In the genomic region with DNA sequence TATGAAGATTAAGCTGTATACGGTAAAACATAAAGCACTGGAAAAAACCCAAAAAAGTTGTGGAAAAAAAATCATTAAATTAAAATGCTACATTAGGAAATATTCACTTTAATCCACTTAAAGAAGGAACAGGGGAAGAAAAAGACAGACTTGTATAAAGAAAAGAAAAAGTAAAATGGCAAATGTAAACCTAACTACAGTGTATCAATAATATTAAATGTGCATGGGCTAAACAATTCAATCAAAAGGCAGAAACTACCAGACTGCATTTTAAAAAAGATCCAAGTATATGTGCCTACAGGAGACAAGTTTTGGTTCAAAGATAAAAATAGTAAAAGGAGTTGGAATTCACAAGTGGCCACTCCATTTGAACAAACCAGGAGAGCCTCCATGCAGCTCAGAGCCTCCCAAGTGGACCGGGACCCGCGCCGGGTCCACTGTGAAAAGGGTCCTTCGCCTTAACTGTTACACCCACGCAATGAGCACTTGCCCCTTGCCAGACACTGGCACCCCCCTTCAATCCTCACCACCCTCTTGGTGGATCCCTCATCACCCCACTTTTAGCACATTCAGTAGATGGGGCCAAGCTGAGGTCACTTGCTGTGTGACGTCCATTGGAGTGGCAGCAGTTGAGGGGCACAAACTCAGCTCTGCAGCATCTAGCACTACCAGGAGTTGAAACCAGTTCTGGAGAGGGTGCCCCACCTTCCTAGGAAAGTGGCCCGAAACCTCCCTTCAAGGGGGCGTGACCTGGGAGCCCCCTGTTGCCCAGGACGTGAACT, we compare ENCODE assay signal across 8 cellular contexts. TPM values are rescaled to one million over a fixed set of nuclear protein-coding genes. Genes with fewer than 3 reads are reported as not detected.
DNase-seq lines count a peak whose midpoint lies in the region; ATAC-seq, FAIRE-seq and TF ChIP-seq lines count a peak whose summit lies in the region.

No MANE protein-coding gene starts in this region.

- no CpG with 5 or more reads among the region's 11 CpGs for WGBS in IMR-90 (ENCODE audit: extremely low coverage in 2 of 2, insufficient read length in 1 of 2), 2 experiments
- WGBS in K562 (ENCODE audit: insufficient coverage, low coverage, missing lambda C conversion rate): 8% methylated on average over 11 of the region's 11 CpGs
- 35 to 36% methylated on average over 11 of the region's 11 CpGs for WGBS in aorta, 2 donors

- peaks cover 14% of the 10 kb centered on the region for H3K4me1 ChIP-seq in IMR-90 (ENCODE audit: control insufficient read depth, insufficient read depth, low read length)
- H3K4me1 ChIP-seq in K562 (replicated peaks in 1 of 2; ENCODE audit: control insufficient read depth in 2 of 2, insufficient read depth in 2 of 2, low read length in 2 of 2): peaks cover 0 to 33% of the 10 kb centered on the region in 2 experiments; a peak in 4 of 5 replicates
- no peaks in the 10 kb centered on the region for H3K4me1 ChIP-seq in aorta (ENCODE audit: control insufficient read depth in 1 of 2, insufficient read depth in 2 of 2, low read length in 2 of 2)

- H3K79me2 ChIP-seq in K562 (ENCODE audit: control insufficient read depth, insufficient read depth, low read length): peaks cover 56% of the 10 kb centered on the region

- intact Hi-C loops in IMR-90 (cut with micrococcal nuclease): no loop called here
- intact Hi-C loops in K562 (cut with micrococcal nuclease): no loop called here
- intact Hi-C loops in aorta (cut with DNase I): no loop called here

- peaks cover 9% of the 10 kb centered on the region; the same call in 1 of the 2 replicates for H3K9me1 ChIP-seq in IMR-90 (ENCODE audit: insufficient read depth, low read length)
- H3K9me1 ChIP-seq in K562 (ENCODE audit: control insufficient read depth, insufficient read depth, low read length): no peaks in the 10 kb centered on the region

- peaks cover 5 to 30% of the 10 kb centered on the region in 2 experiments; a peak in 3 of 4 replicates for H3K79me1 ChIP-seq in IMR-90 (ENCODE audit: low read depth in 1 of 2, low read length in 2 of 2)

- H3K27me3 ChIP-seq in IMR-90 (ENCODE audit: control insufficient read depth, insufficient read depth, low read length) (no peaks in the 10 kb centered on the region), K562 (ENCODE audit: control insufficient read depth in 2 of 2, insufficient read depth in 2 of 2, low read length in 2 of 2) (no peaks in the 10 kb centered on the region), aorta (ENCODE audit: control insufficient read depth in 1 of 2, insufficient read depth in 2 of 2, low read length in 1 of 2) (no peaks in the 10 kb centered on the region)

- DNase-seq in D341Med (ENCODE audit: low spot score) (peak; percentile 54), IMR-90 (no peak), K562 (ENCODE audit: extremely low read depth in 1 of 4, low spot score in 3 of 4) (peak in 1 of 4 experiments; percentile 77), lung microvascular endothelial cell (ENCODE audit: low read depth in 2 of 2) (peak; percentile 5 to 7), aorta (peak in 1 of 2 donors; percentile 43), LoVo (ENCODE audit: low spot score) (no peak)

- H3K36me3 ChIP-seq in IMR-90 (ENCODE audit: control insufficient read depth, insufficient read depth, low read length) (0 out of 2 replicates have a peak, but pooled peaks cover 4% of the 10 kb centered on the region), K562 (ENCODE audit: control insufficient read depth, insufficient read depth, low read length) (peaks cover 24% of the 10 kb centered on the region; the same call in 2 of the 3 replicates), aorta (ENCODE audit: control insufficient read depth in 1 of 2, insufficient read depth in 2 of 2, low read length in 1 of 2) (no peaks in the 10 kb centered on the region)

- H2BK15ac ChIP-seq in IMR-90 (ENCODE audit: low read depth, low read length): no peak overlapping the region

- FAIRE-seq in K562 (lab: Jason Lieb, UNC): peak; percentile 63

- no peak overlapping the region; the same call in 1 of the 2 replicates for H4K5ac ChIP-seq in IMR-90 (ENCODE audit: low read depth, low read length)

- H4K91ac ChIP-seq in IMR-90 (ENCODE audit: insufficient read depth, low read depth, low read length): no peak overlapping the region

- no peak overlapping the region for H2BK20ac ChIP-seq in IMR-90 (ENCODE audit: low read depth, low read length)

- H3K27ac ChIP-seq in IMR-90 (ENCODE audit: insufficient read depth, low read length): peak overlapping the region; percentile 61
- H3K27ac ChIP-seq in K562 (ENCODE audit: extremely low read depth, low read depth, low read length): peak overlapping the region; percentile 100
- H3K27ac ChIP-seq in aorta (ENCODE audit: low read depth in 1 of 2, low read length in 2 of 2): peak overlapping the region in 1 of 2 donors; percentile 18

- peak overlapping the region; percentile 81; the same call in 1 of the 2 replicates for H2AK5ac ChIP-seq in IMR-90 (ENCODE audit: low read depth, low read length)

- H3K18ac ChIP-seq in IMR-90 (ENCODE audit: low read depth, low read length): no peak overlapping the region

- H3K56ac ChIP-seq in IMR-90 (ENCODE audit: extremely low read depth, insufficient read depth, low read length): no peak overlapping the region

- TF ChIP-seq RAD21 in IMR-90 (IDR thresholded peaks at IDR 0.05; ENCODE audit: low read length) (no peak), K562 (CRISPR knock-in tag; conservative IDR thresholded peaks at IDR 0.05 in 1 of 2, IDR thresholded peaks at IDR 0.05 in 1 of 2) (no peak; a peak in 1 of 4 replicates)

- POLR2A ChIA-PET in IMR-90 (lab: Charles Lee; ENCODE audit: unreplicated experiment): no interaction called here
- POLR2A ChIA-PET in K562 (lab: Yijun Ruan, JAX): interaction anchor here (0.5 to 1.9 kb wide), 13 partner anchors 9 to 889 kb away, joined by 3 to 12 read pairs (median 3); no protein-coding TSS in a partner anchor

- H3K9me3 ChIP-seq in IMR-90 (ENCODE audit: control insufficient read depth, insufficient read depth, low read length) (no peaks in the 10 kb centered on the region), K562 (replicated peaks; ENCODE audit: control insufficient read depth, insufficient read depth, low read depth, low read length) (no peaks in the 10 kb centered on the region), aorta (ENCODE audit: control insufficient read depth, low read length) (no peaks in the 10 kb centered on the region)

- dilution Hi-C loops in IMR-90 (cut with HindIII; ENCODE audit: low sequenced_read_pairs, unreplicated experiment): no loop called here

- H3K4me3 ChIP-seq in IMR-90 (ENCODE audit: insufficient read depth, low read depth, low read length) (peak overlapping the region; percentile 60), K562 (peak overlapping the region; percentile 74), aorta (ENCODE audit: low read length in 2 of 2) (peak overlapping the region; percentile 49 to 79)

- TF ChIP-seq EP300 in K562 (IDR thresholded peaks at IDR 0.05; ENCODE audit: low read length): no peak

- H3K9ac ChIP-seq in IMR-90 (ENCODE audit: low read depth, low read length) (peak overlapping the region; percentile 62), K562 (ENCODE audit: insufficient read depth in 1 of 2, low read depth in 2 of 2, low read length in 2 of 2) (peak overlapping the region; percentile 92 to 98)

- H2AFZ ChIP-seq in IMR-90 (replicated peaks; ENCODE audit: low read length, poor library complexity) (peak overlapping the region; percentile 100), K562 (ENCODE audit: low read depth, low read length) (peak overlapping the region; percentile 79)

- peak overlapping the region; percentile 85 for H3K4me2 ChIP-seq in IMR-90 (ENCODE audit: low read depth, low read length)
- H3K4me2 ChIP-seq in K562 (ENCODE audit: insufficient read depth, low read length): peak overlapping the region; percentile 99

- H3K14ac ChIP-seq in IMR-90 (replicated peaks; ENCODE audit: low read depth, low read length): 0 out of 2 replicates have a peak overlapping the region, but pooled peaks have one; percentile 57

- H2BK120ac ChIP-seq in IMR-90 (ENCODE audit: low read depth, low read length): no peak overlapping the region

- ATAC-seq in IMR-90 (ENCODE audit: low read depth): no peak
- ATAC-seq in K562: no peak
- no peak for ATAC-seq in aorta (ENCODE audit: low FRiP score)
- ATAC-seq in esophagus mucosa: no peak
- ATAC-seq in GM18870 (IDR thresholded peaks at IDR 0.05; ENCODE audit: unreplicated experiment): no peak

- H2AK9ac ChIP-seq in IMR-90 (replicated peaks; ENCODE audit: low read depth, low read length, poor library complexity): peak overlapping the region; percentile 95

- peak overlapping the region; percentile 50 for H3K4ac ChIP-seq in IMR-90 (ENCODE audit: low read depth, low read length)

- peak overlapping the region; percentile 4; the same call in 1 of the 2 replicates for H3K23ac ChIP-seq in IMR-90 (ENCODE audit: low read depth, low read length)

- peak overlapping the region in 1 of 2 experiments; percentile 56; a peak in 1 of 4 replicates for H4K8ac ChIP-seq in IMR-90 (ENCODE audit: low read depth in 2 of 2, low read length in 2 of 2)

- CTCF ChIA-PET in IMR-90 (lab: Yijun Ruan, JAX) (no interaction called here), K562 (lab: Yijun Ruan, JAX; ENCODE audit: low intra/inter-chr PET ratio) (no interaction called here)

- H4K20me1 ChIP-seq in IMR-90 (ENCODE audit: insufficient read depth, low read length) (peaks cover 22% of the 10 kb centered on the region), K562 (replicated peaks; ENCODE audit: control insufficient read depth, insufficient read depth, low read length) (peaks cover 10% of the 10 kb centered on the region; the same call in 1 of the 2 replicates)

- TF ChIP-seq CTCF in IMR-90 (conservative IDR thresholded peaks at IDR 0.05; ENCODE audit: low read depth, low read length): 0 out of 2 replicates have a peak, but pooled peaks have one; percentile 4
- TF ChIP-seq CTCF in K562 (IDR thresholded peaks at IDR 0.05 in 2 of 3, conservative IDR thresholded peaks at IDR 0.05 in 1 of 3; ENCODE audit: insufficient read depth in 2 of 3, low read depth in 1 of 3, low read length in 3 of 3): peak in 2 of 3 experiments; percentile 42 to 53; a peak in 3 of 6 replicates

- BruUV-seq in IMR-90 (replicated peaks; lab: Mats Ljungman, UMichigan): no TSS peak
- no TSS peak for BruUV-seq in K562 (replicated peaks; lab: Mats Ljungman, UMichigan)

- in situ Hi-C loops in IMR-90 (cut with MboI; ENCODE audit: low sequenced_read_pairs) (no loop called here), K562 (cut with MboI) (no loop called here)

- TF ChIP-seq POLR2A in IMR-90 (IDR thresholded peaks at IDR 0.05; ENCODE audit: low read depth, low read length) (no peak), K562 (conservative IDR thresholded peaks at IDR 0.05) (no peak)

- no peak overlapping the region for H2BK5ac ChIP-seq in IMR-90 (ENCODE audit: low read depth, low read length, poor library complexity, severe bottlenecking)

RNA-seq across cellular contexts. Expression of a gene that starts 0.9 kb away (rescaled TPM):
- 45.7 and 49.7 TPM in 2 replicates for total RNA-seq in IMR-90 (2012; rRNA removed)
- polyA plus RNA-seq in IMR-90 (2012; rRNA removed): 22.5 and 26.7 TPM in 2 replicates
- 18.4 and 30.4 TPM in 2 replicates for polyA plus RNA-seq in IMR-90 (2012; cell fraction: cytosol; rRNA removed)
- polyA plus RNA-seq in IMR-90 (2012; cell fraction: nucleus; rRNA removed; ENCODE audit: low replicate concordance): 41.8 and 56.3 TPM in 2 replicates
- 67.9 and 71.3 TPM in 2 replicates for total RNA-seq in K562 (2011; cell fraction: chromatin; rRNA removed; ENCODE audit: low replicate concordance)
- total RNA-seq in K562 (2011; cell fraction: nucleolus; rRNA removed): 55.2 and 56.6 TPM in 2 replicates
- 62.5 and 62.9 TPM in 2 replicates for total RNA-seq in K562 (2011; cell fraction: nucleoplasm; rRNA removed)
- total RNA-seq in K562 (2014; rRNA removed): 41.6 and 58.8 TPM in 2 replicates
- total RNA-seq in K562 (2014; rRNA removed; fragmentation: Illumina TruSeq; extraction: Trizol): 37.8 and 46.3 TPM in 2 replicates
- total RNA-seq in K562 (2015; rRNA removed; fragmentation: Illumina TruSeq; extraction: Trizol): 51.0 and 55.6 TPM in 2 replicates
- 38.5 and 40.8 TPM in 2 replicates for total RNA-seq in K562 (2021)
- 45.4 and 50.7 TPM in 2 replicates for polyA plus RNA-seq in K562 (2011; rRNA removed)
- 54.4 and 66.4 TPM in 2 replicates for polyA plus RNA-seq in K562 (2011; cell fraction: cytosol; rRNA removed)
- 64.9 and 66.7 TPM in 2 replicates for polyA plus RNA-seq in K562 (2011; cell fraction: nucleus; rRNA removed)
- 27.1 and 50.1 TPM in 2 replicates for polyA plus RNA-seq in K562 (2012)
- polyA plus RNA-seq in K562 (2014; fragmentation: Illumina TruSeq; extraction: Trizol): 48.5 and 64.9 TPM in 2 replicates
- polyA plus RNA-seq in K562 (2014; fragmentation: Nextera tagmentation; extraction: Ambion mirVana): 10 to 100 TPM; 42.0 to 50.2 TPM
- polyA plus RNA-seq in K562 (2014; rRNA removed): 43.0 and 54.5 TPM in 2 replicates
- 30.5 and 39.9 TPM in 2 replicates for polyA minus RNA-seq in K562 (2011; rRNA and poly(A)+ RNA removed)
- 24.3 and 27.7 TPM in 2 replicates for polyA minus RNA-seq in K562 (2011; cell fraction: cytosol; rRNA and poly(A)+ RNA removed)
- 11.7 and 18.7 TPM in 2 replicates for polyA minus RNA-seq in K562 (2011; cell fraction: nucleus; rRNA and poly(A)+ RNA removed)
- total RNA-seq in lung microvascular endothelial cell: 22.4 and 24.0 TPM in 2 replicates
- total RNA-seq in aorta: 10 to 100 TPM; 16.7 to 19.8 TPM
- polyA plus RNA-seq in aorta: 10 to 100 TPM; 12.6 to 15.6 TPM
- 11.5 TPM for total RNA-seq in esophagus mucosa

RNA-seq across cellular contexts. Expression of a gene that starts 41.9 kb away (rescaled TPM):
- total RNA-seq in IMR-90 (2012; rRNA removed) (6.7 and 7.3 TPM in 2 replicates), K562 (2014; rRNA removed) (10.0 and 15.1 TPM in 2 replicates), K562 (2014; rRNA removed; fragmentation: Illumina TruSeq; extraction: Trizol) (8.3 and 11.2 TPM in 2 replicates), K562 (2015; rRNA removed; fragmentation: Illumina TruSeq; extraction: Trizol) (11.4 and 11.5 TPM in 2 replicates), K562 (2021) (12.7 and 15.0 TPM in 2 replicates), lung microvascular endothelial cell (7.5 and 8.1 TPM in 2 replicates), aorta (10 to 100 TPM in 1 of 2 donors, 1 to 10 TPM in 1; 5.7 to 10.2 TPM), esophagus mucosa (2.4 TPM)
- polyA plus RNA-seq in IMR-90 (2012; rRNA removed) (6.5 and 8.2 TPM in 2 replicates), K562 (2011; rRNA removed) (13.5 and 14.3 TPM in 2 replicates), K562 (2014; fragmentation: Illumina TruSeq; extraction: Trizol) (10.9 and 12.7 TPM in 2 replicates), K562 (2014; fragmentation: Nextera tagmentation; extraction: Ambion mirVana) (1 to 10 TPM; 2.3 to 6.6 TPM), K562 (2014; rRNA removed) (15.8 and 20.0 TPM in 2 replicates), aorta (1 to 10 TPM; 4.3 to 8.1 TPM)
- polyA plus RNA-seq in IMR-90 (2012; cell fraction: cytosol; rRNA removed): 4.6 and 5.5 TPM in 2 replicates
- polyA plus RNA-seq in IMR-90 (2012; cell fraction: nucleus; rRNA removed; ENCODE audit: low replicate concordance): 19.8 and 20.2 TPM in 2 replicates
- 23.2 and 32.8 TPM in 2 replicates for total RNA-seq in K562 (2011; cell fraction: chromatin; rRNA removed; ENCODE audit: low replicate concordance)
- 22.2 and 24.7 TPM in 2 replicates for total RNA-seq in K562 (2011; cell fraction: nucleolus; rRNA removed)
- total RNA-seq in K562 (2011; cell fraction: nucleoplasm; rRNA removed): 20.0 and 24.7 TPM in 2 replicates
- polyA plus RNA-seq in K562 (2011; cell fraction: cytosol; rRNA removed): 15.9 and 16.9 TPM in 2 replicates
- 15.5 and 18.3 TPM in 2 replicates for polyA plus RNA-seq in K562 (2011; cell fraction: nucleus; rRNA removed)
- polyA plus RNA-seq in K562 (2012): 6.4 and 8.6 TPM in 2 replicates
- 7.4 and 7.7 TPM in 2 replicates for polyA minus RNA-seq in K562 (2011; rRNA and poly(A)+ RNA removed)
- 6.8 and 12.6 TPM in 2 replicates for polyA minus RNA-seq in K562 (2011; cell fraction: cytosol; rRNA and poly(A)+ RNA removed)
- polyA minus RNA-seq in K562 (2011; cell fraction: nucleus; rRNA and poly(A)+ RNA removed): 8.2 and 10.7 TPM in 2 replicates

RNA-seq across cellular contexts. Expression of a gene that starts 42.2 kb away (rescaled TPM):
- total RNA-seq in IMR-90 (2012; rRNA removed) (14.3 and 20.0 TPM in 2 replicates), K562 (2014; rRNA removed) (42.7 and 54.9 TPM in 2 replicates), K562 (2014; rRNA removed; fragmentation: Illumina TruSeq; extraction: Trizol) (22.3 and 31.9 TPM in 2 replicates), K562 (2015; rRNA removed; fragmentation: Illumina TruSeq; extraction: Trizol) (23.7 and 25.0 TPM in 2 replicates), K562 (2021) (63.4 and 77.7 TPM in 2 replicates), lung microvascular endothelial cell (12.6 and 18.7 TPM in 2 replicates), aorta (10 to 100 TPM; 47.8 to 53.6 TPM), esophagus mucosa (27.8 TPM)
- polyA plus RNA-seq in IMR-90 (2012; rRNA removed) (17.5 and 17.9 TPM in 2 replicates), K562 (2011; rRNA removed) (42.6 and 45.1 TPM in 2 replicates), K562 (2014; fragmentation: Illumina TruSeq; extraction: Trizol) (44.1 and 53.6 TPM in 2 replicates), K562 (2014; fragmentation: Nextera tagmentation; extraction: Ambion mirVana) (10 to 100 TPM; 11.2 to 13.4 TPM), K562 (2014; rRNA removed) (30.4 and 43.1 TPM in 2 replicates), aorta (1 to 10 TPM; 8.1 to 8.5 TPM)
- polyA plus RNA-seq in IMR-90 (2012; cell fraction: cytosol; rRNA removed): 5.9 and 7.6 TPM in 2 replicates
- polyA plus RNA-seq in IMR-90 (2012; cell fraction: nucleus; rRNA removed; ENCODE audit: low replicate concordance): 17.7 and 21.7 TPM in 2 replicates
- 114 and 157 TPM in 2 replicates for total RNA-seq in K562 (2011; cell fraction: chromatin; rRNA removed; ENCODE audit: low replicate concordance)
- total RNA-seq in K562 (2011; cell fraction: nucleolus; rRNA removed): 43.7 and 47.9 TPM in 2 replicates
- total RNA-seq in K562 (2011; cell fraction: nucleoplasm; rRNA removed): 54.4 and 64.5 TPM in 2 replicates
- 27.4 and 28.4 TPM in 2 replicates for polyA plus RNA-seq in K562 (2011; cell fraction: cytosol; rRNA removed)
- 66.0 and 75.9 TPM in 2 replicates for polyA plus RNA-seq in K562 (2011; cell fraction: nucleus; rRNA removed)
- polyA plus RNA-seq in K562 (2012): 27.8 and 44.0 TPM in 2 replicates
- polyA minus RNA-seq in K562 (2011; rRNA and poly(A)+ RNA removed): 59.0 and 86.7 TPM in 2 replicates
- polyA minus RNA-seq in K562 (2011; cell fraction: cytosol; rRNA and poly(A)+ RNA removed): 31.8 and 39.8 TPM in 2 replicates
- 19.0 and 44.4 TPM in 2 replicates for polyA minus RNA-seq in K562 (2011; cell fraction: nucleus; rRNA and poly(A)+ RNA removed)

Comparison
In these comparisons a context has a peak if more than half of its experiments do, and no peak if none do; other contexts are left out.
1. DNase-seq: peak in D341Med (single experiment) and lung microvascular endothelial cell (2 of 2); none in IMR-90 (single experiment) and LoVo (single experiment).
2. Peak in every context shown above with its lines, with median percentiles within 50 percentile points of each other: H3K4me3 ChIP-seq.